Comparison of ENCODE assay signal across 20 cellular contexts in the genomic region with DNA sequence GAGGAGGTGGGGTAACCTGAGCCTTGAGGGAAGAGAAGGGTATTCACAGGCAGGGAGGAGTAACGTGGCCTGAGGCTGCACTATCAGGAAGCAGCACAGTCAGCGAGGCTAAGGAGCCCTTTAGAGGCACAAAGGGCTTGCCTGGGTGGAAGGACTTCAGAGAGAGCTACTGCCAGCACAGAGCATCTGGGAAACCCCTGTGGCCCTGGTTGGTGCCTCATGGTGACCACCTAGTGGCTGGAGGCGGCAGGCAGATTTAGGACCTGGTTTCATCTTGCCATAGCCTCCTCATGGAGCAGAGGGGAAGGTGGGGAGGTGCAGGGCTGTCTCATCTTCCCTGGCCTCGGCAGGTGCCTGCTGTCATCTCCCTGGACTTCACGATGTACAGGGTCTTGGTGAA.
DNase-seq lines count a peak whose midpoint lies in the region; TF ChIP-seq lines count a peak whose summit lies in the region.
"Had no signal": no experiment of that assay in that cellular context is flagged by ENCODE, and none has a peak within 500 bp of the region (broad histone marks: within the 10 kb centered on the region; RNA-seq: fewer than 3 reads in every experiment).

No MANE protein-coding gene starts in this region.

- in situ Hi-C loops in SK-MEL-5 (cut with HindIII; ENCODE audit: low pct_unique_long_range_greater_than_20kb, low sequenced_read_pairs), result no loop called here

- no peak overlapping the region for H2AFZ ChIP-seq in H9 (ENCODE audit: low read length)
- H2AFZ ChIP-seq: parathyroid adenoma had no signal

- H3K4ac ChIP-seq in H9 (ENCODE audit: low read depth, low read length), result no peak overlapping the region
- no peak overlapping the region for H3K4ac ChIP-seq in mesendoderm (ENCODE audit: low read depth, low read length)

- DNase-seq in NCI-H2029 (lab: John Stamatoyannopoulos, UW) (peak; percentile 38), NCI-H2029 treated with DMSO at 0.1 percent for 48 hours (lab: John Stamatoyannopoulos, UW) (no peak), H9 (peak; percentile 66), SK-MEL-5 (ENCODE audit: low read depth, low spot score) (peak; percentile 19), mesendoderm (peak; percentile 55), NCI-H1436 treated with DMSO at 0.1 percent for 48 hours (lab: John Stamatoyannopoulos, UW) (no peak), esophagus squamous epithelium (lab: John Stamatoyannopoulos, UW) (no peak), AG20443 (ENCODE audit: low spot score) (no peak)
- DNase-seq: activated CD4-positive, alpha-beta T cell treated with anti-CD3 and anti-CD28 coated beads for 4 hours; activated naive CD8-positive, alpha-beta T cell treated with anti-CD3 and anti-CD28 coated beads, Interleukin-2, amount 10 ng/mL, durations not matched to agents 7 days and 5 days; CD4-positive, alpha-beta memory T cell; hippocampal formation; left ventricle myocardium inferior; NCI-H1436; NCI-H774; small intestine had no signal

- no peaks in the 10 kb centered on the region for H3K23me2 ChIP-seq in H9 (ENCODE audit: insufficient read length, low read depth, low read length, poor library complexity, severe bottlenecking)

- no peak overlapping the region for H3K14ac ChIP-seq in H9 (ENCODE audit: insufficient read depth, low read length)

- no CpG with 5 or more reads among the region's 5 CpGs for WGBS in H9 (ENCODE audit: extremely low coverage, insufficient read length, low lambda C conversion rate)
- WGBS in mesendoderm (ENCODE audit: extremely low coverage, insufficient coverage, low lambda C conversion rate), result no CpG with 5 or more reads among the region's 5 CpGs
- WGBS in esophagus squamous epithelium, 2 donors, result 53 to 60% methylated on average over 1 to 2 of the region's 5 CpGs

- H4K91ac ChIP-seq in H9 (ENCODE audit: insufficient read length, low read depth, low read length), result no peak overlapping the region

- no peak overlapping the region for H2BK12ac ChIP-seq in H9 (ENCODE audit: insufficient read length, low read depth, low read length)

- H3K4me3 ChIP-seq in mesendoderm (ENCODE audit: low read length) (no peak overlapping the region), esophagus squamous epithelium (no peak overlapping the region)
- H3K4me3 ChIP-seq: breast epithelium, left ventricle myocardium inferior, tibial nerve had no signal

- TF ChIP-seq CTCF in H9 (conservative IDR thresholded peaks at IDR 0.05) (peak; percentile 60), esophagus squamous epithelium (IDR thresholded peaks at IDR 0.05) (no peak)

- no peak overlapping the region for H3T11ph ChIP-seq in H9 (ENCODE audit: low read length)

- H2BK20ac ChIP-seq in H9 (ENCODE audit: low read depth, low read length, poor library complexity, severe bottlenecking), result no peak overlapping the region

- H3K4me3 Mint-ChIP-seq in H9, result no peak overlapping the region; a peak in 1 of 5 replicates
- H3K4me3 Mint-ChIP-seq: activated naive CD8-positive, alpha-beta T cell treated with anti-CD3 and anti-CD28 coated beads, Interleukin-2, amount 10 ng/mL, durations not matched to agents 7 days and 5 days; CD4-positive, alpha-beta memory T cell; stimulated activated effector memory CD8-positive, alpha-beta T cell treated with anti-CD3 and anti-CD28 coated beads, Interleukin-12 subunit alpha, Interleukin-12 subunit beta, amount 100 ng/mL, for 72 hours had no signal

- H3K9me3 Mint-ChIP-seq in H9, result no peaks in the 10 kb centered on the region
- H3K9me3 Mint-ChIP-seq: activated naive CD8-positive, alpha-beta T cell treated with anti-CD3 and anti-CD28 coated beads, Interleukin-2, amount 10 ng/mL, durations not matched to agents 7 days and 5 days; CD4-positive, alpha-beta memory T cell; stimulated activated effector memory CD8-positive, alpha-beta T cell treated with anti-CD3 and anti-CD28 coated beads, Interleukin-12 subunit alpha, Interleukin-12 subunit beta, amount 100 ng/mL, for 72 hours had no signal

- H3K4me1 Mint-ChIP-seq in H9, result peaks cover 2 to 7% of the 10 kb centered on the region in 2 experiments; a peak in 2 of 4 replicates
- H3K4me1 Mint-ChIP-seq: CD4-positive, alpha-beta memory T cell had no signal

- no peaks in the 10 kb centered on the region for H4K20me1 ChIP-seq in H9 (ENCODE audit: control insufficient read depth, insufficient read depth, insufficient read length)

- H3K79me2 ChIP-seq in H9 (ENCODE audit: insufficient read depth, low read length) (no peaks in the 10 kb centered on the region), mesendoderm (ENCODE audit: control insufficient read depth, insufficient read depth, low read length) (no peaks in the 10 kb centered on the region)
- H3K79me2 ChIP-seq: parathyroid adenoma had no signal

- H4K5ac ChIP-seq in H9 (ENCODE audit: insufficient read length, low read depth, low read length) (no peak overlapping the region), mesendoderm (ENCODE audit: low read length) (no peak overlapping the region)

- intact Hi-C loops in esophagus squamous epithelium (cut with DNase I), result no loop called here

- H2BK120ac ChIP-seq in H9 (ENCODE audit: low read depth, low read length, poor library complexity, severe bottlenecking) (no peak overlapping the region), mesendoderm (ENCODE audit: low read depth, low read length) (no peak overlapping the region)

- no peak overlapping the region for H2BK15ac ChIP-seq in H9 (ENCODE audit: low read depth, low read length)
- H2BK15ac ChIP-seq in mesendoderm (replicated peaks; ENCODE audit: low read depth), result no peak overlapping the region

- H3K27ac Mint-ChIP-seq in H9, result no peak overlapping the region; a peak in 2 of 7 replicates
- H3K27ac Mint-ChIP-seq: activated naive CD8-positive, alpha-beta T cell treated with anti-CD3 and anti-CD28 coated beads, Interleukin-2, amount 10 ng/mL, durations not matched to agents 7 days and 5 days; stimulated activated effector memory CD8-positive, alpha-beta T cell treated with anti-CD3 and anti-CD28 coated beads, Interleukin-12 subunit alpha, Interleukin-12 subunit beta, amount 100 ng/mL, for 72 hours had no signal

- no peak overlapping the region for H3K23ac ChIP-seq in H9 (ENCODE audit: insufficient read length, low read depth, low read length)
- H3K23ac ChIP-seq in mesendoderm (ENCODE audit: low read length), result no peak overlapping the region

- H3K36me3 Mint-ChIP-seq in H9 (ENCODE audit: insufficient read depth in 1 of 3, low read depth in 3 of 3), result no peaks in the 10 kb centered on the region
- H3K36me3 Mint-ChIP-seq: activated naive CD8-positive, alpha-beta T cell treated with anti-CD3 and anti-CD28 coated beads, Interleukin-2, amount 10 ng/mL, durations not matched to agents 7 days and 5 days; CD4-positive, alpha-beta memory T cell; stimulated activated effector memory CD8-positive, alpha-beta T cell treated with anti-CD3 and anti-CD28 coated beads, Interleukin-12 subunit alpha, Interleukin-12 subunit beta, amount 100 ng/mL, for 72 hours had no signal

- H3K9ac ChIP-seq in H9 (ENCODE audit: extremely low read depth, insufficient read length, low read length) (no peak overlapping the region), mesendoderm (ENCODE audit: low read length) (no peak overlapping the region)
- H3K9ac ChIP-seq: parathyroid adenoma had no signal

- H2AK5ac ChIP-seq in H9 (ENCODE audit: insufficient read length, low read length) (no peak overlapping the region), mesendoderm (ENCODE audit: low read length) (no peak overlapping the region)

- H2BK5ac ChIP-seq in H9 (ENCODE audit: insufficient read length, low read length), result no peak overlapping the region
- no peak overlapping the region for H2BK5ac ChIP-seq in mesendoderm (ENCODE audit: low read length)

- H3K79me1 ChIP-seq in H9 (ENCODE audit: insufficient read depth, low read depth, low read length, poor library complexity, severe bottlenecking) (no peaks in the 10 kb centered on the region), mesendoderm (ENCODE audit: low read length) (no peaks in the 10 kb centered on the region)

- peaks cover 7% of the 10 kb centered on the region; the same call in 1 of the 2 replicates for H3K27me3 Mint-ChIP-seq in H9 (ENCODE audit: low read depth)
- H3K27me3 Mint-ChIP-seq: activated naive CD8-positive, alpha-beta T cell treated with anti-CD3 and anti-CD28 coated beads, Interleukin-2, amount 10 ng/mL, durations not matched to agents 7 days and 5 days had no signal

- H3K4me1 ChIP-seq in H9 (ENCODE audit: insufficient read depth, low read length), result no peaks in the 10 kb centered on the region
- H3K4me1 ChIP-seq in mesendoderm (ENCODE audit: control insufficient read depth, low read depth, low read length), result no peaks in the 10 kb centered on the region
- H3K4me1 ChIP-seq in esophagus squamous epithelium, result no peaks in the 10 kb centered on the region
- H3K4me1 ChIP-seq: breast epithelium, left ventricle myocardium inferior, parathyroid adenoma had no signal

- H3K4me2 ChIP-seq in H9 (ENCODE audit: insufficient read depth, insufficient read length, low read length), result no peak overlapping the region
- no peak overlapping the region for H3K4me2 ChIP-seq in mesendoderm (ENCODE audit: low read length)

- no peaks in the 10 kb centered on the region for H3K9me3 ChIP-seq in H9 (ENCODE audit: control insufficient read depth, low read depth, low read length)
- H3K9me3 ChIP-seq in esophagus squamous epithelium, result no peaks in the 10 kb centered on the region
- H3K9me3 ChIP-seq: breast epithelium, left ventricle myocardium inferior, tibial nerve had no signal

- H3K18ac ChIP-seq in H9 (ENCODE audit: insufficient read length, low read depth, low read length) (no peak overlapping the region), mesendoderm (ENCODE audit: low read length) (no peak overlapping the region)

- H3K27ac ChIP-seq in H9 (ENCODE audit: insufficient read length, low read depth, low read length) (no peak overlapping the region), mesendoderm (ENCODE audit: low read depth, low read length) (no peak overlapping the region), esophagus squamous epithelium (no peak overlapping the region)
- H3K27ac ChIP-seq: breast epithelium, left ventricle myocardium inferior, parathyroid adenoma, tibial nerve had no signal

- H3K36me3 ChIP-seq in mesendoderm (ENCODE audit: control insufficient read depth, insufficient read depth, low read length) (no peaks in the 10 kb centered on the region), esophagus squamous epithelium (no peaks in the 10 kb centered on the region)
- H3K36me3 ChIP-seq: breast epithelium, left ventricle myocardium inferior, tibial nerve had no signal

- no peak overlapping the region for H4K8ac ChIP-seq in H9 (replicated peaks; ENCODE audit: insufficient read length, low read depth, low read length)
- no peak overlapping the region for H4K8ac ChIP-seq in mesendoderm (ENCODE audit: low read depth, low read length)

- H3K27me3 ChIP-seq in H9 (ENCODE audit: insufficient read depth, low read length), result no peaks in the 10 kb centered on the region
- H3K27me3 ChIP-seq in mesendoderm (ENCODE audit: insufficient read depth, low read length, poor library complexity), result no peaks in the 10 kb centered on the region
- peaks cover 0 to 23% (median 0%) of the 10 kb centered on the region in 4 donors for H3K27me3 ChIP-seq in esophagus squamous epithelium
- H3K27me3 ChIP-seq: breast epithelium, tibial nerve had no signal

- TF ChIP-seq POLR2A in esophagus squamous epithelium (IDR thresholded peaks at IDR 0.05), result no peak

- H3K56ac ChIP-seq in H9 (ENCODE audit: insufficient read length, low read depth, low read length) (no peak overlapping the region), mesendoderm (ENCODE audit: low read length) (no peak overlapping the region)

Comparison
In these comparisons a context has a peak if more than half of its experiments do, and no peak if none do; other contexts are left out.
1. DNase-seq: peak in NCI-H2029 (single experiment), H9 (single experiment), SK-MEL-5 (single experiment) and mesendoderm (single experiment); none in NCI-H2029 treated with DMSO at 0.1 percent for 48 hours (single experiment), NCI-H1436 treated with DMSO at 0.1 percent for 48 hours (single experiment), esophagus squamous epithelium (single experiment) and AG20443 (single experiment).